Comparison of ENCODE assay signal across 9 cellular contexts in genomic region chr20:32019563-32020463, GRCh38. TPM values are rescaled to one million over a fixed set of nuclear protein-coding genes. Genes with fewer than 3 reads are reported as not detected.
DNase-seq lines count a peak whose midpoint lies in the region; ATAC-seq and TF ChIP-seq lines count a peak whose summit lies in the region.
"Had no signal": no experiment of that assay in that cellular context is flagged by ENCODE, and none has a peak within 500 bp of the region (broad histone marks: within the 10 kb centered on the region; RNA-seq: fewer than 3 reads in every experiment).

No MANE protein-coding gene starts in this region.

- TF ChIP-seq POLR2A in erythroblast (IDR thresholded peaks at IDR 0.05; ENCODE audit: low read length), result no peak

- H3K4me3 Mint-ChIP-seq in activated naive CD4-positive, alpha-beta T cell treated with anti-CD3 and anti-CD28 coated beads, Interleukin-2, amount 50 U/mL, for 24 hours, result peak overlapping the region; percentile 92

- ATAC-seq in activated naive CD4-positive, alpha-beta T cell treated with anti-CD3 and anti-CD28 coated beads, Interleukin-2, amount 50 U/mL, for 72 hours, result no peak

- H3K9me3 Mint-ChIP-seq in activated naive CD4-positive, alpha-beta T cell treated with anti-CD3 and anti-CD28 coated beads, Interleukin-2, amount 50 U/mL, for 24 hours, result no peaks in the 10 kb centered on the region
- no peaks in the 10 kb centered on the region for H3K9me3 Mint-ChIP-seq in activated naive CD4-positive, alpha-beta T cell treated with anti-CD3 and anti-CD28 coated beads, Interleukin-2, amount 50 U/mL, for 72 hours

- WGBS in iPS DF 6.9 (ENCODE audit: insufficient coverage, insufficient read length), result no CpG with 5 or more reads among the region's 11 CpGs
- 20% methylated on average over 11 of the region's 11 CpGs for WGBS in thymus

- H3K27ac ChIP-seq in SK-N-MC (no peak overlapping the region), iPS DF 6.9 (ENCODE audit: low read length) (no peak overlapping the region), thymus (ENCODE audit: low read depth) (no peak overlapping the region), brain microvascular endothelial cell (no peak overlapping the region)
- H3K27ac ChIP-seq: tibial artery had no signal

- H3K9ac ChIP-seq in SK-N-MC (ENCODE audit: insufficient read length), result no peak overlapping the region

- TF ChIP-seq CTCF in brain microvascular endothelial cell (IDR thresholded peaks at IDR 0.05; ENCODE audit: low read depth, low read length, missing control alignments), result no peak

- H3K4me1 ChIP-seq in iPS DF 6.9 (ENCODE audit: control insufficient read depth, insufficient read depth, low read length) (no peaks in the 10 kb centered on the region; the same call in 1 of the 2 replicates), thymus (ENCODE audit: control insufficient read depth, insufficient read depth, low read length) (no peaks in the 10 kb centered on the region)

- H3K27me3 ChIP-seq in iPS DF 6.9 (ENCODE audit: control insufficient read depth, insufficient read depth, low read length) (no peaks in the 10 kb centered on the region), thymus (ENCODE audit: control insufficient read depth, insufficient read depth) (peaks cover 29% of the 10 kb centered on the region), brain microvascular endothelial cell (replicated peaks) (peaks cover 31% of the 10 kb centered on the region)

- peaks cover 57% of the 10 kb centered on the region for H3K27me3 Mint-ChIP-seq in activated naive CD4-positive, alpha-beta T cell treated with anti-CD3 and anti-CD28 coated beads, Interleukin-2, amount 50 U/mL, for 24 hours

- peaks cover 24% of the 10 kb centered on the region for H3K4me1 Mint-ChIP-seq in activated naive CD4-positive, alpha-beta T cell treated with anti-CD3 and anti-CD28 coated beads, Interleukin-2, amount 50 U/mL, for 24 hours

- H3K27ac Mint-ChIP-seq in activated naive CD4-positive, alpha-beta T cell treated with anti-CD3 and anti-CD28 coated beads, Interleukin-2, amount 50 U/mL, for 24 hours, result peak overlapping the region; percentile 21
- H3K27ac Mint-ChIP-seq in activated naive CD4-positive, alpha-beta T cell treated with anti-CD3 and anti-CD28 coated beads, Interleukin-2, amount 50 U/mL, for 72 hours, result no peak overlapping the region

- DNase-seq in activated naive CD4-positive, alpha-beta T cell treated with anti-CD3 and anti-CD28 coated beads, Interleukin-2, amount 50 U/mL, for 72 hours (ENCODE audit: low spot score in 2 of 2), result no peak
- DNase-seq in SK-N-MC (ENCODE audit: low read depth, low spot score) (no peak), iPS DF 6.9 (ENCODE audit: low read depth, low spot score) (no peak), erythroblast (lab: John Stamatoyannopoulos, UW) (no peak), NCI-H446 treated with DMSO at 0.1 percent for 48 hours (lab: John Stamatoyannopoulos, UW) (no peak), brain microvascular endothelial cell (no peak)

- no peaks in the 10 kb centered on the region for H3K36me3 ChIP-seq in SK-N-MC (ENCODE audit: insufficient read depth, low read length)
- H3K36me3 ChIP-seq in iPS DF 6.9 (ENCODE audit: control insufficient read depth, insufficient read depth, low read length), result no peaks in the 10 kb centered on the region
- no peaks in the 10 kb centered on the region for H3K36me3 ChIP-seq in thymus (ENCODE audit: control insufficient read depth, insufficient read depth)
- no peaks in the 10 kb centered on the region for H3K36me3 ChIP-seq in brain microvascular endothelial cell (replicated peaks)
- H3K36me3 ChIP-seq: tibial artery had no signal

- in situ Hi-C loops in brain microvascular endothelial cell (cut with HindIII; ENCODE audit: low pct_ligation_motif_present, low sequenced_read_pairs), result no loop called here

- peak overlapping the region; percentile 47 for H3K4me3 ChIP-seq in SK-N-MC
- H3K4me3 ChIP-seq in iPS DF 6.9 (ENCODE audit: low read length), result peak overlapping the region; percentile 81; the same call in 1 of the 2 replicates
- peak overlapping the region; percentile 52 for H3K4me3 ChIP-seq in thymus (ENCODE audit: low read length)
- no peak overlapping the region for H3K4me3 ChIP-seq in brain microvascular endothelial cell (ENCODE audit: low read depth, low read length)

- peaks cover 2% of the 10 kb centered on the region for H3K36me3 Mint-ChIP-seq in activated naive CD4-positive, alpha-beta T cell treated with anti-CD3 and anti-CD28 coated beads, Interleukin-2, amount 50 U/mL, for 24 hours
- peaks cover 5% of the 10 kb centered on the region in 2 donors for H3K36me3 Mint-ChIP-seq in activated naive CD4-positive, alpha-beta T cell treated with anti-CD3 and anti-CD28 coated beads, Interleukin-2, amount 50 U/mL, for 72 hours

- no peaks in the 10 kb centered on the region for H3K9me3 ChIP-seq in SK-N-MC (ENCODE audit: low read depth, low read length)
- H3K9me3 ChIP-seq in iPS DF 6.9 (ENCODE audit: control insufficient read depth, insufficient read depth, low read length), result no peaks in the 10 kb centered on the region
- no peaks in the 10 kb centered on the region for H3K9me3 ChIP-seq in thymus (ENCODE audit: control insufficient read depth)
- H3K9me3 ChIP-seq: tibial artery had no signal

RNA-seq across cellular contexts. Expression of gene CCM2L, which starts 9.6 kb away (rescaled TPM):
- total RNA-seq in activated naive CD4-positive, alpha-beta T cell treated with anti-CD3 and anti-CD28 coated beads, Interleukin-2, amount 50 U/mL, for 72 hours, result not detected
- 3.3 TPM for polyA plus RNA-seq in thymus

RNA-seq across cellular contexts. Expression of gene HCK, which starts 32.2 kb away (rescaled TPM):
- total RNA-seq in activated naive CD4-positive, alpha-beta T cell treated with anti-CD3 and anti-CD28 coated beads, Interleukin-2, amount 50 U/mL, for 72 hours, result under 1 TPM in 1 of 2 donors, not detected in 1; 0.16 TPM
- polyA plus RNA-seq in thymus, result 33.3 TPM

RNA-seq across cellular contexts. Expression of gene XKR7, which starts 51.9 kb away (rescaled TPM):
- under 1 TPM in 1 of 2 donors, not detected in 1; 0.09 TPM for total RNA-seq in activated naive CD4-positive, alpha-beta T cell treated with anti-CD3 and anti-CD28 coated beads, Interleukin-2, amount 50 U/mL, for 72 hours
- polyA plus RNA-seq in thymus, result 0.02 TPM
